ENCODE assay signal across 15 cellular contexts in the genomic region with DNA sequence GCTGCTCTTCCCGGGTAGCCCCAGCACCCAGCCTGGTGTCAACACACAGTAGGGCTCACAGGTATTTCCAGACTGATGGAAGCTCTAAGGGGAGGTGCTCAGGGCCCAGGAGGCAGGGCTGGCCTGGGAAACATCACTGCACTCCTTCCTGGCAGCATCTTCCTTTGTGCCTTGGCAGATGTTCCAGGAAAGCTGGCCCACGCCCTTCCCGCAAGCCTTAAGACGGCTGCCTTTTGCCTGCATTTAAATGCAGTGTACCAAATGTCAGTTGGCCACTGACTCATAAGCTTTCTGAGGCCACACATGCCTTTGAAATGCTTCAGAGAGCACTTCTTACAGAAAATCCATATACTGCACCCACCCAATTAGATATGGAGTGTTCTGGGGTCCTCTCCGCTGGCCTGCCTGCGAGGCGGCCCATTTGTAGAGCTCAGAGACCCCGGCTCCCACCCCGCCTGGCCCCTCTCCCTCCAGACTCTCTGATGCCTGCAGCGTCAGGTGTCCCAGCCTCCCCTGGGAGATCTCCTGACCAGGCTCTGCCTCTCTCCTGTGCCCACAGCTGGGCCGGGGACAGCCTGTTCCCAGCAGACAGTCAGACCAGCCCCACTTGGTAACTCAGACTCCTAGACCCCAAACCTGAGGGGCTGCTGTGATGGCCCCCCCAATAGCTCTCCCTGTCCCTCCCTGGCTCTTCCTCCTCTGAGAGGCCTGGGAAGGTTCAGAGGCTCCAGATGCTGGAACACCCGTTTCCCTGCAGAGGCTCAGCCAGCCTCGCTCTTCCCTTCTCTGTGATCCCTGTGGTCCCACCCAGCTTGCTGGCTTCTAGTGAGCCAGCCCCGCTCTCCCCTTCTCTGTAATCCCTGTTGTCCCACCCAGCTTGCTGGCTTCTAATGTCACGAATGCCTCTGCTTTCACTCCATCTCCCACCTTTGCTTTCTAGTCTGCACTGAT. TPM values are rescaled to one million over a fixed set of nuclear protein-coding genes. Genes with fewer than 3 reads are reported as not detected.
DNase-seq lines count a peak whose midpoint lies in the region; ATAC-seq and TF ChIP-seq lines count a peak whose summit lies in the region.
"Had no signal": no experiment of that assay in that cellular context is flagged by ENCODE, and none has a peak within 500 bp of the region (broad histone marks: within the 10 kb centered on the region; RNA-seq: fewer than 3 reads in every experiment).

No MANE protein-coding gene starts in this region.

- H3K9me3 Mint-ChIP-seq in H9: no peaks in the 10 kb centered on the region
- H3K9me3 Mint-ChIP-seq: T-helper 1 cell treated with Interleukin-12 subunit alpha and Interleukin-12 subunit beta and Interleukin-4 antibody, amounts not matched to agents 30 μg/mL and 1 μg/mL, for 36 hours had no signal

- no peak overlapping the region for H3K27ac ChIP-seq in H9 (ENCODE audit: insufficient read length, low read depth, low read length)

- no peak overlapping the region for H2BK120ac ChIP-seq in H9 (ENCODE audit: low read depth, low read length, poor library complexity, severe bottlenecking)

- peaks cover 11 to 19% of the 10 kb centered on the region in 2 experiments for H3K4me1 Mint-ChIP-seq in H9

- H3K27me3 ChIP-seq in H9 (ENCODE audit: insufficient read depth, low read length): no peaks in the 10 kb centered on the region

- H3K4me3 Mint-ChIP-seq in H9: no peak overlapping the region; a peak in 1 of 5 replicates
- H3K4me3 Mint-ChIP-seq: T-helper 1 cell treated with Interleukin-12 subunit alpha and Interleukin-12 subunit beta and Interleukin-4 antibody, amounts not matched to agents 30 μg/mL and 1 μg/mL, for 36 hours had no signal

- H3T11ph ChIP-seq in H9 (ENCODE audit: low read length): no peak overlapping the region

- H3K36me3 Mint-ChIP-seq in H9 (ENCODE audit: insufficient read depth in 1 of 3, low read depth in 3 of 3): no peaks in the 10 kb centered on the region

- no peak overlapping the region for H3K56ac ChIP-seq in H9 (ENCODE audit: insufficient read length, low read depth, low read length)

- no peak overlapping the region for H4K8ac ChIP-seq in H9 (replicated peaks; ENCODE audit: insufficient read length, low read depth, low read length)

- no peak overlapping the region for H3K18ac ChIP-seq in H9 (ENCODE audit: insufficient read length, low read depth, low read length)

- no peak for TF ChIP-seq CTCF in H9 (conservative IDR thresholded peaks at IDR 0.05)

- H3K9me3 ChIP-seq in H9 (ENCODE audit: control insufficient read depth, low read depth, low read length): no peaks in the 10 kb centered on the region

- no peak overlapping the region for H4K5ac ChIP-seq in H9 (ENCODE audit: insufficient read length, low read depth, low read length)

- no peak overlapping the region for H3K4ac ChIP-seq in H9 (ENCODE audit: low read depth, low read length)

- ATAC-seq in HG02763 (IDR thresholded peaks at IDR 0.05; ENCODE audit: unreplicated experiment): no peak
- ATAC-seq: sciatic nerve had no signal

- H3K27ac Mint-ChIP-seq in H9: peak overlapping the region in 2 of 3 experiments; percentile 14 to 25; a peak in 4 of 7 replicates
- H3K27ac Mint-ChIP-seq: T-helper 1 cell treated with Interleukin-12 subunit alpha and Interleukin-12 subunit beta and Interleukin-4 antibody, amounts not matched to agents 30 μg/mL and 1 μg/mL, for 36 hours had no signal

- no peak overlapping the region for H2BK20ac ChIP-seq in H9 (ENCODE audit: low read depth, low read length, poor library complexity, severe bottlenecking)

- H4K20me1 ChIP-seq in H9 (ENCODE audit: control insufficient read depth, insufficient read depth, insufficient read length): no peaks in the 10 kb centered on the region

- no peaks in the 10 kb centered on the region for H3K23me2 ChIP-seq in H9 (ENCODE audit: insufficient read length, low read depth, low read length, poor library complexity, severe bottlenecking)

- H3K4me2 ChIP-seq in H9 (ENCODE audit: insufficient read depth, insufficient read length, low read length): no peak overlapping the region

- no peaks in the 10 kb centered on the region for H3K79me1 ChIP-seq in H9 (ENCODE audit: insufficient read depth, low read depth, low read length, poor library complexity, severe bottlenecking)

- no peak overlapping the region for H4K91ac ChIP-seq in H9 (ENCODE audit: insufficient read length, low read depth, low read length)

- no peak overlapping the region for H2AK5ac ChIP-seq in H9 (ENCODE audit: insufficient read length, low read length)

- H2BK15ac ChIP-seq in H9 (ENCODE audit: low read depth, low read length): no peak overlapping the region

- no CpG with 5 or more reads among the region's 15 CpGs for WGBS in H9 (ENCODE audit: extremely low coverage, insufficient read length, low lambda C conversion rate)

- no peak overlapping the region; the same call in 1 of the 2 replicates for H3K14ac ChIP-seq in H9 (ENCODE audit: insufficient read depth, low read length)

- H2BK12ac ChIP-seq in H9 (ENCODE audit: insufficient read length, low read depth, low read length): no peak overlapping the region

- no peak overlapping the region for H2AFZ ChIP-seq in H9 (ENCODE audit: low read length)

- H3K9ac ChIP-seq in H9 (ENCODE audit: extremely low read depth, insufficient read length, low read length): no peak overlapping the region

- H3K23ac ChIP-seq in H9 (ENCODE audit: insufficient read length, low read depth, low read length): no peak overlapping the region

- H3K4me1 ChIP-seq in H9 (ENCODE audit: insufficient read depth, low read length): peaks cover 3% of the 10 kb centered on the region; the same call in 1 of the 2 replicates

- H3K27me3 Mint-ChIP-seq in H9 (ENCODE audit: low read depth): peaks cover 4% of the 10 kb centered on the region

- DNase-seq in H9 (peak; percentile 26), amniotic epithelial cell (ENCODE audit: low read depth) (peak; percentile 86), glomerular visceral epithelial cell (ENCODE audit: extremely low spot score) (peak; percentile 60), stromal cell of bone marrow (ENCODE audit: low read depth) (peak; percentile 94), HK-2 (ENCODE audit: unreplicated experiment) (no peak), NCI-H1092 treated with DMSO at 0.1 percent for 48 hours (lab: John Stamatoyannopoulos, UW) (no peak), NCI-H510A (lab: John Stamatoyannopoulos, UW) (no peak)
- DNase-seq: activated T-cell treated with anti-CD3 and anti-CD28 coated beads, Interleukin-2, amount 50 U/mL, for 1 hour; GDM1; Karpas-422; left cardiac atrium; NCI-H69 had no signal

- H2BK5ac ChIP-seq in H9 (ENCODE audit: insufficient read length, low read length): no peak overlapping the region

- no peaks in the 10 kb centered on the region for H3K79me2 ChIP-seq in H9 (ENCODE audit: insufficient read depth, low read length)

RNA-seq across cellular contexts. Expression of a gene that starts 47.6 kb away (rescaled TPM):
- total RNA-seq in H9 (2021): 176 and 184 TPM in 2 replicates

Comparison
In these comparisons a context has a peak if more than half of its experiments do, and no peak if none do; other contexts are left out.
1. DNase-seq: peak in H9 (single experiment), amniotic epithelial cell (single experiment), glomerular visceral epithelial cell (single experiment) and stromal cell of bone marrow (single experiment); none in HK-2 (single experiment), NCI-H1092 treated with DMSO at 0.1 percent for 48 hours (single experiment) and NCI-H510A (single experiment).